1 cellular context compared by ENCODE assay signal in the genomic region with DNA sequence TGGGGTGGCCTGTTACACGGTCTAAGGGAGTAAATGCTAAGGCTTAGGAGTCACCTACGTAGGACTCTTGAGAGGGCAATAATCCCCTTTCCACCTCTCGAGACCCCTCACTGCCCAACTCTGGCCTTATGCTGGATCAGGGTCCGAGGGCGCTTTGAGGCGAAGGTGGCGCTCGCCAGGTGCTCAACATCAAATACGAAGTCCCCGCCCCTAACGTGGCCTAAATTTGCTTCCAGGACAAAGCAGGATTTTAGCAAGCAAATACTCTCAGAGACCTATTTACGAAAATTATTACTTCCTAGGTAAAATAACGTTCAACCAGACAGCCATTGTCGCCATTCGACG.
A peak's percentile ranks its signal among the peaks of the same experiment; 100 is the strongest.
TF ChIP-seq lines count a peak whose summit lies in the region.

No MANE protein-coding gene starts in this region.

TF ChIP-seq in K562, 482 proteins besides CTCF, POLR2A, EP300 and RAD21:
- TF ChIP-seq ZNF785 (CRISPR knock-in tag; IDR thresholded peaks at IDR 0.05) (no peak), ZFPM2 (CRISPR knock-in tag; IDR thresholded peaks at IDR 0.05) (no peak), IRF2 (CRISPR knock-in tag; IDR thresholded peaks at IDR 0.05) (no peak), CBX5 (IDR thresholded peaks at IDR 0.05; ENCODE audit: borderline replicate concordance, low read depth) (no peak), KLF13 (tag; IDR thresholded peaks at IDR 0.05; ENCODE audit: borderline replicate concordance, low read depth) (no peak), CBX8 (IDR thresholded peaks at IDR 0.05; ENCODE audit: borderline replicate concordance, extremely low read depth, low read depth, low read length, poor library complexity, severe bottlenecking) (no peak), NR2C2 (CRISPR knock-in tag; IDR thresholded peaks at IDR 0.05) (no peak), NR2C2 (tag; IDR thresholded peaks at IDR 0.05) (peak; percentile 32; the same call in 1 of the 2 replicates), CREB1 (IDR thresholded peaks at IDR 0.05) (no peak), CREB1 (CRISPR knock-in tag; IDR thresholded peaks at IDR 0.05) (0 out of 2 replicates have a peak, but pooled peaks have one; percentile 2), ZNF41 (CRISPR knock-in tag; conservative IDR thresholded peaks at IDR 0.05) (no peak), NUFIP1 (IDR thresholded peaks at IDR 0.05; ENCODE audit: partially characterized antibody) (no peak), ZKSCAN8 (CRISPR knock-in tag; IDR thresholded peaks at IDR 0.05) (no peak), ELF1 (tag; IDR thresholded peaks at IDR 0.05) (peak; percentile 17; the same call in 1 of the 2 replicates), ATF1 (CRISPR knock-in tag; IDR thresholded peaks at IDR 0.05) (no peak), ATF1 (tag; IDR thresholded peaks at IDR 0.05) (peak; percentile 69), NFRKB (IDR thresholded peaks at IDR 0.05; ENCODE audit: low read depth) (no peak), STAT5B (CRISPR knock-in tag; IDR thresholded peaks at IDR 0.05) (no peak), DMBX1 (CRISPR knock-in tag; IDR thresholded peaks at IDR 0.05; ENCODE audit: borderline replicate concordance) (no peak), RUNX1 (IDR thresholded peaks at IDR 0.05; ENCODE audit: low read depth) (no peak)
- TF ChIP-seq, protein P1, sequence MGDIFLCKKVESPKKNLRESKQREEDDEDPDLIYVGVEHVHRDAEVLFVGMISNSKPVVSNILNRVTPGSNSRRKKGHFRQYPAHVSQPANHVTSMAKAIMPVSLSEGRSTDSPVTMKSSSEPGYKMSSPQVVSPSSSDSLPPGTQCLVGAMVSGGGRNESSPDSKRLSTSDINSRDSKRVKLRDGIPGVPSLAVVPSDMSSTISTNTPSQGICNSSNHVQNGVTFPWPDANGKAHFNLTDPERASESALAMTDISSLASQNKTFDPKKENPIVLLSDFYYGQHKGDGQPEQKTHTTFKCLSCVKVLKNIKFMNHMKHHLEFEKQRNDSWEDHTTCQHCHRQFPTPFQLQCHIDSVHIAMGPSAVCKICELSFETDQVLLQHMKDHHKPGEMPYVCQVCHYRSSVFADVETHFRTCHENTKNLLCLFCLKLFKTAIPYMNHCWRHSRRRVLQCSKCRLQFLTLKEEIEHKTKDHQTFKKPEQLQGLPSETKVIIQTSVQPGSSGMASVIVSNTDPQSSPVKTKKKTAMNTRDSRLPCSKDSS (IDR thresholded peaks at IDR 0.05; ENCODE audit: low read depth, partially characterized antibody), result no peak
- TF ChIP-seq, protein P2, sequence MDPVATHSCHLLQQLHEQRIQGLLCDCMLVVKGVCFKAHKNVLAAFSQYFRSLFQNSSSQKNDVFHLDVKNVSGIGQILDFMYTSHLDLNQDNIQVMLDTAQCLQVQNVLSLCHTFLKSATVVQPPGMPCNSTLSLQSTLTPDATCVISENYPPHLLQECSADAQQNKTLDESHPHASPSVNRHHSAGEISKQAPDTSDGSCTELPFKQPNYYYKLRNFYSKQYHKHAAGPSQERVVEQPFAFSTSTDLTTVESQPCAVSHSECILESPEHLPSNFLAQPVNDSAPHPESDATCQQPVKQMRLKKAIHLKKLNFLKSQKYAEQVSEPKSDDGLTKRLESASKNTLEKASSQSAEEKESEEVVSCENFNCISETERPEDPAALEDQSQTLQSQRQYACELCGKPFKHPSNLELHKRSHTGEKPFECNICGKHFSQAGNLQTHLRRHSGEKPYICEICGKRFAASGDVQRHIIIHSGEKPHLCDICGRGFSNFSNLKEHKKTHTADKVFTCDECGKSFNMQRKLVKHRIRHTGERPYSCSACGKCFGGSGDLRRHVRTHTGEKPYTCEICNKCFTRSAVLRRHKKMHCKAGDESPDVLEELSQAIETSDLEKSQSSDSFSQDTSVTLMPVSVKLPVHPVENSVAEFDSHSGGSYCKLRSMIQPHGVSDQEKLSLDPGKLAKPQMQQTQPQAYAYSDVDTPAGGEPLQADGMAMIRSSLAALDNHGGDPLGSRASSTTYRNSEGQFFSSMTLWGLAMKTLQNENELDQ (CRISPR knock-in tag; IDR thresholded peaks at IDR 0.05; ENCODE audit: borderline replicate concordance), result no peak
- TF ChIP-seq, protein P3, sequence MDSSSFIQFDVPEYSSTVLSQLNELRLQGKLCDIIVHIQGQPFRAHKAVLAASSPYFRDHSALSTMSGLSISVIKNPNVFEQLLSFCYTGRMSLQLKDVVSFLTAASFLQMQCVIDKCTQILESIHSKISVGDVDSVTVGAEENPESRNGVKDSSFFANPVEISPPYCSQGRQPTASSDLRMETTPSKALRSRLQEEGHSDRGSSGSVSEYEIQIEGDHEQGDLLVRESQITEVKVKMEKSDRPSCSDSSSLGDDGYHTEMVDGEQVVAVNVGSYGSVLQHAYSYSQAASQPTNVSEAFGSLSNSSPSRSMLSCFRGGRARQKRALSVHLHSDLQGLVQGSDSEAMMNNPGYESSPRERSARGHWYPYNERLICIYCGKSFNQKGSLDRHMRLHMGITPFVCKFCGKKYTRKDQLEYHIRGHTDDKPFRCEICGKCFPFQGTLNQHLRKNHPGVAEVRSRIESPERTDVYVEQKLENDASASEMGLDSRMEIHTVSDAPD (CRISPR knock-in tag; IDR thresholded peaks at IDR 0.05), result no peak
- TF ChIP-seq, protein P4, sequence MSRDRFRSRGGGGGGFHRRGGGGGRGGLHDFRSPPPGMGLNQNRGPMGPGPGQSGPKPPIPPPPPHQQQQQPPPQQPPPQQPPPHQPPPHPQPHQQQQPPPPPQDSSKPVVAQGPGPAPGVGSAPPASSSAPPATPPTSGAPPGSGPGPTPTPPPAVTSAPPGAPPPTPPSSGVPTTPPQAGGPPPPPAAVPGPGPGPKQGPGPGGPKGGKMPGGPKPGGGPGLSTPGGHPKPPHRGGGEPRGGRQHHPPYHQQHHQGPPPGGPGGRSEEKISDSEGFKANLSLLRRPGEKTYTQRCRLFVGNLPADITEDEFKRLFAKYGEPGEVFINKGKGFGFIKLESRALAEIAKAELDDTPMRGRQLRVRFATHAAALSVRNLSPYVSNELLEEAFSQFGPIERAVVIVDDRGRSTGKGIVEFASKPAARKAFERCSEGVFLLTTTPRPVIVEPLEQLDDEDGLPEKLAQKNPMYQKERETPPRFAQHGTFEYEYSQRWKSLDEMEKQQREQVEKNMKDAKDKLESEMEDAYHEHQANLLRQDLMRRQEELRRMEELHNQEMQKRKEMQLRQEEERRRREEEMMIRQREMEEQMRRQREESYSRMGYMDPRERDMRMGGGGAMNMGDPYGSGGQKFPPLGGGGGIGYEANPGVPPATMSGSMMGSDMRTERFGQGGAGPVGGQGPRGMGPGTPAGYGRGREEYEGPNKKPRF (IDR thresholded peaks at IDR 0.05; ENCODE audit: low read depth, low read length), result no peak
- TF ChIP-seq, protein P5, sequence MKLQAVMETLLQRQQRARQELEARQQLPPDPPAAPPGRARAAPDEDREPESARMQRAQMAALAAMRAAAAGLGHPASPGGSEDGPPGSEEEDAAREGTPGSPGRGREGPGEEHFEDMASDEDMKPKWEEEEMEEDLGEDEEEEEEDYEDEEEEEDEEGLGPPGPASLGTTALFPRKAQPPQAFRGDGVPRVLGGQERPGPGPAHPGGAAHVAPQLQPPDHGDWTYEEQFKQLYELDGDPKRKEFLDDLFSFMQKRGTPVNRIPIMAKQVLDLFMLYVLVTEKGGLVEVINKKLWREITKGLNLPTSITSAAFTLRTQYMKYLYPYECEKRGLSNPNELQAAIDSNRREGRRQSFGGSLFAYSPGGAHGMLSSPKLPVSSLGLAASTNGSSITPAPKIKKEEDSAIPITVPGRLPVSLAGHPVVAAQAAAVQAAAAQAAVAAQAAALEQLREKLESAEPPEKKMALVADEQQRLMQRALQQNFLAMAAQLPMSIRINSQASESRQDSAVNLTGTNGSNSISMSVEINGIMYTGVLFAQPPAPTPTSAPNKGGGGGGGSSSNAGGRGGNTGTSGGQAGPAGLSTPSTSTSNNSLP (IDR thresholded peaks at IDR 0.05; ENCODE audit: borderline replicate concordance, low read depth, low read length), result no peak
- TF ChIP-seq, protein P6, sequence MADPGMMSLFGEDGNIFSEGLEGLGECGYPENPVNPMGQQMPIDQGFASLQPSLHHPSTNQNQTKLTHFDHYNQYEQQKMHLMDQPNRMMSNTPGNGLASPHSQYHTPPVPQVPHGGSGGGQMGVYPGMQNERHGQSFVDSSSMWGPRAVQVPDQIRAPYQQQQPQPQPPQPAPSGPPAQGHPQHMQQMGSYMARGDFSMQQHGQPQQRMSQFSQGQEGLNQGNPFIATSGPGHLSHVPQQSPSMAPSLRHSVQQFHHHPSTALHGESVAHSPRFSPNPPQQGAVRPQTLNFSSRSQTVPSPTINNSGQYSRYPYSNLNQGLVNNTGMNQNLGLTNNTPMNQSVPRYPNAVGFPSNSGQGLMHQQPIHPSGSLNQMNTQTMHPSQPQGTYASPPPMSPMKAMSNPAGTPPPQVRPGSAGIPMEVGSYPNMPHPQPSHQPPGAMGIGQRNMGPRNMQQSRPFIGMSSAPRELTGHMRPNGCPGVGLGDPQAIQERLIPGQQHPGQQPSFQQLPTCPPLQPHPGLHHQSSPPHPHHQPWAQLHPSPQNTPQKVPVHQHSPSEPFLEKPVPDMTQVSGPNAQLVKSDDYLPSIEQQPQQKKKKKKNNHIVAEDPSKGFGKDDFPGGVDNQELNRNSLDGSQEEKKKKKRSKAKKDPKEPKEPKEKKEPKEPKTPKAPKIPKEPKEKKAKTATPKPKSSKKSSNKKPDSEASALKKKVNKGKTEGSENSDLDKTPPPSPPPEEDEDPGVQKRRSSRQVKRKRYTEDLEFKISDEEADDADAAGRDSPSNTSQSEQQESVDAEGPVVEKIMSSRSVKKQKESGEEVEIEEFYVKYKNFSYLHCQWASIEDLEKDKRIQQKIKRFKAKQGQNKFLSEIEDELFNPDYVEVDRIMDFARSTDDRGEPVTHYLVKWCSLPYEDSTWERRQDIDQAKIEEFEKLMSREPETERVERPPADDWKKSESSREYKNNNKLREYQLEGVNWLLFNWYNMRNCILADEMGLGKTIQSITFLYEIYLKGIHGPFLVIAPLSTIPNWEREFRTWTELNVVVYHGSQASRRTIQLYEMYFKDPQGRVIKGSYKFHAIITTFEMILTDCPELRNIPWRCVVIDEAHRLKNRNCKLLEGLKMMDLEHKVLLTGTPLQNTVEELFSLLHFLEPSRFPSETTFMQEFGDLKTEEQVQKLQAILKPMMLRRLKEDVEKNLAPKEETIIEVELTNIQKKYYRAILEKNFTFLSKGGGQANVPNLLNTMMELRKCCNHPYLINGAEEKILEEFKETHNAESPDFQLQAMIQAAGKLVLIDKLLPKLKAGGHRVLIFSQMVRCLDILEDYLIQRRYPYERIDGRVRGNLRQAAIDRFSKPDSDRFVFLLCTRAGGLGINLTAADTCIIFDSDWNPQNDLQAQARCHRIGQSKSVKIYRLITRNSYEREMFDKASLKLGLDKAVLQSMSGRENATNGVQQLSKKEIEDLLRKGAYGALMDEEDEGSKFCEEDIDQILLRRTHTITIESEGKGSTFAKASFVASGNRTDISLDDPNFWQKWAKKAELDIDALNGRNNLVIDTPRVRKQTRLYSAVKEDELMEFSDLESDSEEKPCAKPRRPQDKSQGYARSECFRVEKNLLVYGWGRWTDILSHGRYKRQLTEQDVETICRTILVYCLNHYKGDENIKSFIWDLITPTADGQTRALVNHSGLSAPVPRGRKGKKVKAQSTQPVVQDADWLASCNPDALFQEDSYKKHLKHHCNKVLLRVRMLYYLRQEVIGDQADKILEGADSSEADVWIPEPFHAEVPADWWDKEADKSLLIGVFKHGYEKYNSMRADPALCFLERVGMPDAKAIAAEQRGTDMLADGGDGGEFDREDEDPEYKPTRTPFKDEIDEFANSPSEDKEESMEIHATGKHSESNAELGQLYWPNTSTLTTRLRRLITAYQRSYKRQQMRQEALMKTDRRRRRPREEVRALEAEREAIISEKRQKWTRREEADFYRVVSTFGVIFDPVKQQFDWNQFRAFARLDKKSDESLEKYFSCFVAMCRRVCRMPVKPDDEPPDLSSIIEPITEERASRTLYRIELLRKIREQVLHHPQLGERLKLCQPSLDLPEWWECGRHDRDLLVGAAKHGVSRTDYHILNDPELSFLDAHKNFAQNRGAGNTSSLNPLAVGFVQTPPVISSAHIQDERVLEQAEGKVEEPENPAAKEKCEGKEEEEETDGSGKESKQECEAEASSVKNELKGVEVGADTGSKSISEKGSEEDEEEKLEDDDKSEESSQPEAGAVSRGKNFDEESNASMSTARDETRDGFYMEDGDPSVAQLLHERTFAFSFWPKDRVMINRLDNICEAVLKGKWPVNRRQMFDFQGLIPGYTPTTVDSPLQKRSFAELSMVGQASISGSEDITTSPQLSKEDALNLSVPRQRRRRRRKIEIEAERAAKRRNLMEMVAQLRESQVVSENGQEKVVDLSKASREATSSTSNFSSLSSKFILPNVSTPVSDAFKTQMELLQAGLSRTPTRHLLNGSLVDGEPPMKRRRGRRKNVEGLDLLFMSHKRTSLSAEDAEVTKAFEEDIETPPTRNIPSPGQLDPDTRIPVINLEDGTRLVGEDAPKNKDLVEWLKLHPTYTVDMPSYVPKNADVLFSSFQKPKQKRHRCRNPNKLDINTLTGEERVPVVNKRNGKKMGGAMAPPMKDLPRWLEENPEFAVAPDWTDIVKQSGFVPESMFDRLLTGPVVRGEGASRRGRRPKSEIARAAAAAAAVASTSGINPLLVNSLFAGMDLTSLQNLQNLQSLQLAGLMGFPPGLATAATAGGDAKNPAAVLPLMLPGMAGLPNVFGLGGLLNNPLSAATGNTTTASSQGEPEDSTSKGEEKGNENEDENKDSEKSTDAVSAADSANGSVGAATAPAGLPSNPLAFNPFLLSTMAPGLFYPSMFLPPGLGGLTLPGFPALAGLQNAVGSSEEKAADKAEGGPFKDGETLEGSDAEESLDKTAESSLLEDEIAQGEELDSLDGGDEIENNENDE (IDR thresholded peaks at IDR 0.05; ENCODE audit: low read depth, low read length), result no peak
TF ChIP-seq in K562: peak in this region for 4.
